ENCODE assay signal across 1 cellular context in genomic region chr10:60271319-60272040, GRCh38.
TF ChIP-seq lines count a peak whose summit lies in the region.

No MANE protein-coding gene starts in this region.

TF ChIP-seq in K562, 482 proteins besides CTCF, POLR2A, EP300 and RAD21 (continued from another document):
- TF ChIP-seq, protein P1, sequence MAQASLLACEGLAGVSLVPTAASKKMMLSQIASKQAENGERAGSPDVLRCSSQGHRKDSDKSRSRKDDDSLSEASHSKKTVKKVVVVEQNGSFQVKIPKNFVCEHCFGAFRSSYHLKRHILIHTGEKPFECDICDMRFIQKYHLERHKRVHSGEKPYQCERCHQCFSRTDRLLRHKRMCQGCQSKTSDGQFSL (CRISPR knock-in tag; IDR thresholded peaks at IDR 0.05), result no peak
- TF ChIP-seq, protein P1 (tag; IDR thresholded peaks at IDR 0.05), result no peak
- TF ChIP-seq KLF6 (CRISPR knock-in tag; IDR thresholded peaks at IDR 0.05; ENCODE audit: borderline replicate concordance) (no peak), MITF (IDR thresholded peaks at IDR 0.05) (no peak), ARID1B (IDR thresholded peaks at IDR 0.05) (peak; percentile 40; the same call in 1 of the 2 replicates), HINFP (tag; conservative IDR thresholded peaks at IDR 0.05; ENCODE audit: low read depth) (no peak), PTTG1 (tag; IDR thresholded peaks at IDR 0.05; ENCODE audit: low read depth) (no peak), CTBP1 (IDR thresholded peaks at IDR 0.05; ENCODE audit: borderline replicate concordance) (peak; percentile 38; the same call in 1 of the 2 replicates), SMARCE1 (IDR thresholded peaks at IDR 0.05) (peak; percentile 78; the same call in 1 of the 2 replicates), GTF2B (IDR thresholded peaks at IDR 0.05; ENCODE audit: extremely low read depth, insufficient read length) (no peak), BACH1 (tag; IDR thresholded peaks at IDR 0.05) (no peak), FOXA3 (CRISPR knock-in tag; conservative IDR thresholded peaks at IDR 0.05 in 1 of 2, IDR thresholded peaks at IDR 0.05 in 1 of 2) (peak in 1 of 2 experiments; percentile 70; a peak in 2 of 4 replicates), SPI1 (IDR thresholded peaks at IDR 0.05; ENCODE audit: borderline replicate concordance, low read depth, low read length) (peak; percentile 90; the same call in 1 of the 2 replicates), DPF2 (IDR thresholded peaks at IDR 0.05) (no peak), ATF7 (IDR thresholded peaks at IDR 0.05) (0 out of 2 replicates have a peak, but pooled peaks have one; percentile 18), GATA2 (CRISPR knock-in tag; IDR thresholded peaks at IDR 0.05) (peak; percentile 24; the same call in 1 of the 2 replicates), TEAD1 (CRISPR knock-in tag; IDR thresholded peaks at IDR 0.05) (peak in 1 of 2 experiments; percentile 59; a peak in 1 of 4 replicates), ZFP1 (CRISPR knock-in tag; IDR thresholded peaks at IDR 0.05) (no peak), GATAD2A (IDR thresholded peaks at IDR 0.05) (no peak), SMARCB1 (IDR thresholded peaks at IDR 0.05; ENCODE audit: insufficient read length, low read depth) (no peak)
- TF ChIP-seq, protein P2, sequence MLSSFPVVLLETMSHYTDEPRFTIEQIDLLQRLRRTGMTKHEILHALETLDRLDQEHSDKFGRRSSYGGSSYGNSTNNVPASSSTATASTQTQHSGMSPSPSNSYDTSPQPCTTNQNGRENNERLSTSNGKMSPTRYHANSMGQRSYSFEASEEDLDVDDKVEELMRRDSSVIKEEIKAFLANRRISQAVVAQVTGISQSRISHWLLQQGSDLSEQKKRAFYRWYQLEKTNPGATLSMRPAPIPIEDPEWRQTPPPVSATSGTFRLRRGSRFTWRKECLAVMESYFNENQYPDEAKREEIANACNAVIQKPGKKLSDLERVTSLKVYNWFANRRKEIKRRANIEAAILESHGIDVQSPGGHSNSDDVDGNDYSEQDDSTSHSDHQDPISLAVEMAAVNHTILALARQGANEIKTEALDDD (IDR thresholded peaks at IDR 0.05), result peak; percentile 85
- TF ChIP-seq, protein P3, sequence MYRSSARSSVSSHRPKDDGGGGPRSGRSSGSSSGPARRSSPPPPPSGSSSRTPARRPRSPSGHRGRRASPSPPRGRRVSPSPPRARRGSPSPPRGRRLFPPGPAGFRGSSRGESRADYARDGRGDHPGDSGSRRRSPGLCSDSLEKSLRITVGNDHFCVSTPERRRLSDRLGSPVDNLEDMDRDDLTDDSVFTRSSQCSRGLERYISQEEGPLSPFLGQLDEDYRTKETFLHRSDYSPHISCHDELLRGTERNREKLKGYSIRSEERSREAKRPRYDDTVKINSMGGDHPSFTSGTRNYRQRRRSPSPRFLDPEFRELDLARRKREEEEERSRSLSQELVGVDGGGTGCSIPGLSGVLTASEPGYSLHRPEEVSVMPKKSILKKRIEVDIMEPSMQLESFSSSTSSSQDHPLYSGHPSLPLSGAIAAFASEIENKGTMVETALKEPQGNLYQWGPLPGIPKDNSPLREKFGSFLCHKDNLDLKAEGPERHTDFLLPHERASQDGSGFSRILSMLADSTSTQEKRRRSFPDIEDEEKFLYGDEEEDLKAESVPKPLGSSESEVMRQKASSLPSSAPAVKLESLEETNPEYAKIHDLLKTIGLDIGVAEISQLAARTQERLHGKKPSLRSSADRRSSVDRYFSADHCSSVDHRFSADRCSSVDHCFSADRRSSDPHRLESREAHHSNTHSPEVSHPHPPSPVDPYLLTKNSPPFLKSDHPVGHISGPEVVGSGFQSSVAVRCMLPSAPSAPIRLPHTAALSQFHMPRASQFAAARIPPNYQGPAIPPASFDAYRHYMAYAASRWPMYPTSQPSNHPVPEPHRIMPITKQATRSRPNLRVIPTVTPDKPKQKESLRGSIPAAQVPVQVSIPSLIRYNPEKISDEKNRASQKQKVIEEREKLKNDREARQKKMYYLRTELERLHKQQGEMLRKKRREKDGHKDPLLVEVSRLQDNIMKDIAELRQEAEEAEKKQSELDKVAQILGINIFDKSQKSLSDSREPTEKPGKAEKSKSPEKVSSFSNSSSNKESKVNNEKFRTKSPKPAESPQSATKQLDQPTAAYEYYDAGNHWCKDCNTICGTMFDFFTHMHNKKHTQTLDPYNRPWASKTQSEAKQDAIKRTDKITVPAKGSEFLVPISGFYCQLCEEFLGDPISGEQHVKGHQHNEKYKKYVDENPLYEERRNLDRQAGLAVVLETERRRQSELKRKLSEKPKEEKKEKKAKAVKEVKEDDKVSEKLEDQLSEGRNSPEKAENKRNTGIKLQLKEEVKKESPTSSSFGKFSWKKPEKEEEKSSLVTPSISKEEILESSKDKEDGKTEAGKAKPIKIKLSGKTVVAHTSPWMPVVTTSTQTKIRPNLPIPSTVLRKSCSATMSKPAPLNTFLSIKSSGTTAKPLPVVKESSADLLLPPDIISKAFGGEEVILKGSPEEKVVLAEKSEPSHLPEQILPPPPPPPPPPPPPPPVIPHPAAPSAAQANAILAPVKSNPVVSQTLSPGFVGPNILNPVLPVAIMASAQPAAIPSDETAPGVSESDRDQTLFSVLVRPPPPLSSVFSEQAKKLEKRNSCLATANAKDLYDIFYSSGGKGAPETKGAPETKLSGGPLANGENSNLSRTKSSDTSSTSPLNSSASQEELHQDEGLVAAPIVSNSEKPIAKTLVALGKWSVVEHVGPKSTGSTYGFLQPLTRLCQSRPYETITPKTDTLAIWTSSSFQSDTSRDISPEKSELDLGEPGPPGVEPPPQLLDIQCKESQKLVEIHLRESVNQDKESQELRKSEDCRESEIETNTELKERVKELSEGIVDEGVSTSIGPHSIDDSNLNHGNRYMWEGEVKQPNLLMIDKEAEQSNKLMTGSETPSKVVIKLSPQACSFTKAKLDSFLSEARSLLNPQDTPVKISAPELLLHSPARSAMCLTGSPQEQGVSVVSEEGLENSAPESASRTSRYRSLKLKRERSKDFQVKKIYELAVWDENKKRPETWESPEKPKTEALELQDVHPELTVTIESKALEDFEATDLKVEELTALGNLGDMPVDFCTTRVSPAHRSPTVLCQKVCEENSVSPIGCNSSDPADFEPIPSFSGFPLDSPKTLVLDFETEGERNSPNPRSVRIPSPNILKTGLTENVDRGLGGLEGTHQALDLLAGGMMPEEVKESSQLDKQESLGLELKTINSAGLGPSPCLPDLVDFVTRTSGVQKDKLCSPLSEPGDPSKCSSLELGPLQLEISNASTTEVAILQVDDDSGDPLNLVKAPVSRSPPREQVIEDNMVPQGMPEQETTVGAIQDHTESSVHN (IDR thresholded peaks at IDR 0.05; ENCODE audit: borderline replicate concordance in 1 of 2, low read depth in 1 of 2), result no peak
- TF ChIP-seq, protein P4, sequence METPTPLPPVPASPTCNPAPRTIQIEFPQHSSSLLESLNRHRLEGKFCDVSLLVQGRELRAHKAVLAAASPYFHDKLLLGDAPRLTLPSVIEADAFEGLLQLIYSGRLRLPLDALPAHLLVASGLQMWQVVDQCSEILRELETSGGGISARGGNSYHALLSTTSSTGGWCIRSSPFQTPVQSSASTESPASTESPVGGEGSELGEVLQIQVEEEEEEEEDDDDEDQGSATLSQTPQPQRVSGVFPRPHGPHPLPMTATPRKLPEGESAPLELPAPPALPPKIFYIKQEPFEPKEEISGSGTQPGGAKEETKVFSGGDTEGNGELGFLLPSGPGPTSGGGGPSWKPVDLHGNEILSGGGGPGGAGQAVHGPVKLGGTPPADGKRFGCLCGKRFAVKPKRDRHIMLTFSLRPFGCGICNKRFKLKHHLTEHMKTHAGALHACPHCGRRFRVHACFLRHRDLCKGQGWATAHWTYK (CRISPR knock-in tag; IDR thresholded peaks at IDR 0.05), result peak; percentile 74; the same call in 1 of the 2 replicates
- TF ChIP-seq, protein P5, sequence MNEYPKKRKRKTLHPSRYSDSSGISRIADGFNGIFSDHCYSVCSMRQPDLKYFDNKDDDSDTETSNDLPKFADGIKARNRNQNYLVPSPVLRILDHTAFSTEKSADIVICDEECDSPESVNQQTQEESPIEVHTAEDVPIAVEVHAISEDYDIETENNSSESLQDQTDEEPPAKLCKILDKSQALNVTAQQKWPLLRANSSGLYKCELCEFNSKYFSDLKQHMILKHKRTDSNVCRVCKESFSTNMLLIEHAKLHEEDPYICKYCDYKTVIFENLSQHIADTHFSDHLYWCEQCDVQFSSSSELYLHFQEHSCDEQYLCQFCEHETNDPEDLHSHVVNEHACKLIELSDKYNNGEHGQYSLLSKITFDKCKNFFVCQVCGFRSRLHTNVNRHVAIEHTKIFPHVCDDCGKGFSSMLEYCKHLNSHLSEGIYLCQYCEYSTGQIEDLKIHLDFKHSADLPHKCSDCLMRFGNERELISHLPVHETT (CRISPR knock-in tag; conservative IDR thresholded peaks at IDR 0.05 in 1 of 2, IDR thresholded peaks at IDR 0.05 in 1 of 2), result no peak
